Comparison of ENCODE assay signal across 17 cellular contexts in the genomic region with DNA sequence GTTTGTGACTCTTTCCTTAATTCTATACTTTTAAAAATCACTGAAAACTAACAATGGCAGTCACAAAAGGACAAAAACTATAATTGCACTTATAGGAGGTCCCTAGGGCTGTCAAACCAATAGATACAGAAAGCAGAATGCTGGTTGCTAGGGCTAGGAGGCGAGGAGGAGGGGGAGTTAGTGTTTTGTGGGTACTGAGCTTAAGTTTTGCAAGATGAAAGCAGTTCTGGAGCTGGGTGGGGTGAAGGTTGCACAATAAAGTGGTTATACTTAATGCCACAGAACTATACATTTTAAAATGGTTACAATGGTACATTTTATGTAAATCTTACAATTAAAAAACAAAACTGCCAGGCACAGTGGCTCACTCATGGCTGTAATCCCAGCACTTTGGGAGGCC. TPM values are rescaled to one million over a fixed set of nuclear protein-coding genes. Genes with fewer than 3 reads are reported as not detected.
DNase-seq lines count a peak whose midpoint lies in the region; ATAC-seq, FAIRE-seq and TF ChIP-seq lines count a peak whose summit lies in the region.
"Had no signal": no experiment of that assay in that cellular context is flagged by ENCODE, and none has a peak within 500 bp of the region (broad histone marks: within the 10 kb centered on the region; RNA-seq: fewer than 3 reads in every experiment).

No MANE protein-coding gene starts in this region.

- no peaks in the 10 kb centered on the region for H3K36me3 ChIP-seq in CD8-positive, alpha-beta memory T cell (ENCODE audit: insufficient read depth, low read length)
- no peaks in the 10 kb centered on the region for H3K36me3 ChIP-seq in small intestine (ENCODE audit: control insufficient read depth in 2 of 2, insufficient read depth in 2 of 2, low read length in 2 of 2)
- peaks cover 0 to 43% (median 0%) of the 10 kb centered on the region in 3 donors for H3K36me3 ChIP-seq in tibial nerve
- H3K36me3 ChIP-seq: colonic mucosa, MG63 had no signal

- WGBS in small intestine, 3 donors: 68 to 80% (median 79%) methylated on average over 1 of the region's 1 CpG
- 71 to 83% methylated on average over 1 of the region's 1 CpG for WGBS in tibial nerve, 2 donors

- no peak for ATAC-seq in HG02938 (IDR thresholded peaks at IDR 0.05; ENCODE audit: unreplicated experiment)

- H3K4me1 ChIP-seq in CD8-positive, alpha-beta memory T cell (ENCODE audit: insufficient read depth, low read length): peaks cover 17% of the 10 kb centered on the region
- H3K4me1 ChIP-seq in small intestine (ENCODE audit: control insufficient read depth in 2 of 2, insufficient read depth in 1 of 2, low read depth in 1 of 2, low read length in 1 of 2) (no peaks in the 10 kb centered on the region), tibial nerve (peaks cover 0 to 4% (median 0%) of the 10 kb centered on the region in 4 donors)
- H3K4me1 ChIP-seq: colonic mucosa, tibial artery had no signal

- H3K27me3 Mint-ChIP-seq in CD8-positive, alpha-beta memory T cell: no peaks in the 10 kb centered on the region
- no peaks in the 10 kb centered on the region for H3K27me3 Mint-ChIP-seq in mesothelial cell of epicardium (ENCODE audit: low read depth)
- H3K27me3 Mint-ChIP-seq: naive B cell had no signal

- CTCF ChIA-PET in CD8-positive, alpha-beta memory T cell (lab: Charles Lee): interaction anchor here (0.7 kb wide), 1 partner anchor 149 kb away, joined by 3 read pairs; no protein-coding TSS in a partner anchor

- no peak for FAIRE-seq in small intestine (lab: Jason Lieb, UNC)

- H3K36me3 Mint-ChIP-seq in CD8-positive, alpha-beta memory T cell: peaks cover 0 to 29% (median 6%) of the 10 kb centered on the region in 3 donors
- H3K36me3 Mint-ChIP-seq in mesothelial cell of epicardium: peaks cover 12% of the 10 kb centered on the region

- POLR2A ChIA-PET in CD8-positive, alpha-beta memory T cell (lab: Charles Lee): no interaction called here

- H3K9me3 Mint-ChIP-seq in CD8-positive, alpha-beta memory T cell: no peaks in the 10 kb centered on the region
- no peaks in the 10 kb centered on the region for H3K9me3 Mint-ChIP-seq in mesothelial cell of epicardium
- H3K9me3 Mint-ChIP-seq: HFFc6; naive B cell; T-helper 1 cell treated with Interleukin-12 subunit alpha and Interleukin-12 subunit beta and Interleukin-4 antibody, amounts not matched to agents 30 μg/mL and 1 μg/mL, for 36 hours had no signal

- no peak overlapping the region for H3K4me3 ChIP-seq in CD8-positive, alpha-beta memory T cell (ENCODE audit: low read length)
- H3K4me3 ChIP-seq in small intestine (ENCODE audit: low read depth in 1 of 2, low read length in 2 of 2) (no peak overlapping the region), tibial nerve (no peak overlapping the region)
- H3K4me3 ChIP-seq: colonic mucosa, left ventricle myocardium inferior, MG63, tibial artery had no signal

- H3K27ac ChIP-seq in CD8-positive, alpha-beta memory T cell (ENCODE audit: low read depth, low read length): no peak overlapping the region
- H3K27ac ChIP-seq in small intestine (ENCODE audit: low read depth in 1 of 2, low read length in 1 of 2): no peak overlapping the region
- H3K27ac ChIP-seq in tibial nerve: no peak overlapping the region
- H3K27ac ChIP-seq: colonic mucosa, left ventricle myocardium inferior, tibial artery had no signal

- TF ChIP-seq EP300 in tibial nerve (IDR thresholded peaks at IDR 0.05): no peak

- no peak for TF ChIP-seq POLR2A in tibial nerve (IDR thresholded peaks at IDR 0.05)

- H3K27me3 ChIP-seq in CD8-positive, alpha-beta memory T cell (ENCODE audit: insufficient read depth, low read length, poor library complexity, severe bottlenecking): no peaks in the 10 kb centered on the region
- no peaks in the 10 kb centered on the region for H3K27me3 ChIP-seq in small intestine (ENCODE audit: control insufficient read depth in 2 of 2, insufficient read depth in 2 of 2, low read length in 2 of 2)
- no peaks in the 10 kb centered on the region for H3K27me3 ChIP-seq in tibial nerve
- H3K27me3 ChIP-seq: colonic mucosa, MG63, tibial artery had no signal

- DNase-seq in CD8-positive, alpha-beta memory T cell: peak in 2 of 5 donors; percentile 35 to 52
- DNase-seq in MV-4-11 (lab: John Stamatoyannopoulos, UW): peak; percentile 97
- peak; percentile 83 for DNase-seq in amniotic epithelial cell (ENCODE audit: low read depth)
- no peak for DNase-seq in mesothelial cell of epicardium (ENCODE audit: low spot score in 2 of 2, unreplicated experiment in 2 of 2)
- DNase-seq in small intestine: no peak
- no peak for DNase-seq in tibial nerve (ENCODE audit: low spot score in 2 of 2)
- DNase-seq: amniotic stem cell; colonic mucosa; HFFc6; left ventricle myocardium inferior; MG63; naive B cell; stimulated activated CD8-positive, alpha-beta memory T cell treated with anti-CD3 and anti-CD28 coated beads, Interleukin-4, amount 100 ng/mL, for 48 hours; tibial artery had no signal

- no peaks in the 10 kb centered on the region for H3K9me3 ChIP-seq in CD8-positive, alpha-beta memory T cell (ENCODE audit: low read length)
- H3K9me3 ChIP-seq in small intestine (ENCODE audit: control insufficient read depth, low read depth) (no peaks in the 10 kb centered on the region), tibial nerve (no peaks in the 10 kb centered on the region)
- H3K9me3 ChIP-seq: colonic mucosa, left ventricle myocardium inferior, MG63, tibial artery had no signal

- no peak for TF ChIP-seq CTCF in mesothelial cell of epicardium (IDR thresholded peaks at IDR 0.05; ENCODE audit: unreplicated experiment)
- no peak for TF ChIP-seq CTCF in tibial nerve (IDR thresholded peaks at IDR 0.05)

- H3K4me3 Mint-ChIP-seq in CD8-positive, alpha-beta memory T cell: peak overlapping the region in 3 of 7 donors; percentile 22 to 48 (median 37)
- no peak overlapping the region for H3K4me3 Mint-ChIP-seq in mesothelial cell of epicardium
- H3K4me3 Mint-ChIP-seq: HFFc6; naive B cell; T-helper 1 cell treated with Interleukin-12 subunit alpha and Interleukin-12 subunit beta and Interleukin-4 antibody, amounts not matched to agents 30 μg/mL and 1 μg/mL, for 36 hours had no signal

- peaks cover 20 to 30% (median 26%) of the 10 kb centered on the region in 3 donors for H3K4me1 Mint-ChIP-seq in CD8-positive, alpha-beta memory T cell
- no peaks in the 10 kb centered on the region for H3K4me1 Mint-ChIP-seq in mesothelial cell of epicardium

- peak overlapping the region in 7 of 8 donors; percentile 25 to 88 (median 81) for H3K27ac Mint-ChIP-seq in CD8-positive, alpha-beta memory T cell
- H3K27ac Mint-ChIP-seq in mesothelial cell of epicardium: peak overlapping the region; percentile 18
- H3K27ac Mint-ChIP-seq: HFFc6; T-helper 1 cell treated with Interleukin-12 subunit alpha and Interleukin-12 subunit beta and Interleukin-4 antibody, amounts not matched to agents 30 μg/mL and 1 μg/mL, for 36 hours had no signal

RNA-seq across cellular contexts. Expression of gene NUBP1, which starts 27.3 kb away (rescaled TPM):
- total RNA-seq in CD8-positive, alpha-beta memory T cell: 10 to 100 TPM; 41.3 to 43.5 TPM
- polyA plus RNA-seq in CD8-positive, alpha-beta memory T cell: 30.9 TPM
- total RNA-seq in mesothelial cell of epicardium: 18.1 to 23.0 TPM (median 20.5 TPM) in 3 replicates
- polyA plus RNA-seq in small intestine: 10 to 100 TPM; 35.3 to 47.4 (median 37.0) TPM
- total RNA-seq in tibial nerve: 10 to 100 TPM; 13.6 to 20.5 (median 17.2) TPM

RNA-seq across cellular contexts. Expression of gene TVP23A, which starts 47.7 kb away (rescaled TPM):
- not detected for total RNA-seq in CD8-positive, alpha-beta memory T cell
- polyA plus RNA-seq in CD8-positive, alpha-beta memory T cell: 0.26 TPM
- total RNA-seq in mesothelial cell of epicardium (9.5 to 9.9 TPM (median 9.8 TPM) in 3 replicates), tibial nerve (1 to 10 TPM in 1 of 4 donors, under 1 TPM in 2, not detected in 1; 0.20 to 3.1 (median 0.60) TPM)
- under 1 TPM in 1 of 3 donors, not detected in 2; 0.73 TPM for polyA plus RNA-seq in small intestine
- total RNA-seq: epithelial cell of proximal tubule, HFFc6 had no signal

Comparison
In these comparisons a context has a peak if more than half of its experiments do, and no peak if none do; other contexts are left out.
1. DNase-seq: peak in MV-4-11 (single experiment) and amniotic epithelial cell (single experiment); none in mesothelial cell of epicardium (0 of 2), small intestine (single experiment) and tibial nerve (0 of 2).